ENCODE assay signal across 8 cellular contexts in genomic region chr1:1399187-1399869, GRCh38. TPM values are rescaled to one million over a fixed set of nuclear protein-coding genes. Genes with fewer than 3 reads are reported as not detected.
DNase-seq lines count a peak whose midpoint lies in the region; ATAC-seq lines count a peak whose summit lies in the region.

Gene CCNL2, minus strand, starts transcription at chr1:1399335. Its CDS starts 29 bp downstream, at chr1:1399306.

- peak within 1 kb of the TSS; percentile 90 for H3K4me3 Mint-ChIP-seq in activated CD8-positive, alpha-beta memory T cell treated with anti-CD3 and anti-CD28 coated beads, Interleukin-2, amount 10 ng/mL, durations not matched to agents 7 days and 5 days

- peak; percentile 93 for ATAC-seq in GM21381 (IDR thresholded peaks at IDR 0.05; ENCODE audit: unreplicated experiment)
- ATAC-seq in activated CD8-positive, alpha-beta memory T cell treated with anti-CD3 and anti-CD28 coated beads, Interleukin-2, amount 10 ng/mL, durations not matched to agents 7 days and 5 days: peak; percentile 97

- DNase-seq in Caki2 (ENCODE audit: low read depth) (peak; percentile 96), HUDEP-2 (lab: John Stamatoyannopoulos, UW; ENCODE audit: unreplicated experiment in 76 of 76) (peak in 75 of 76 experiments; percentile 56 to 99 (median 97)), NOMO-1 treated with dmso at 0.1 percent for 144 hours (lab: John Stamatoyannopoulos, UW; ENCODE audit: unreplicated experiment) (peak; percentile 96), mesenteric fat pad (ENCODE audit: low spot score) (peak; percentile 100)
- peak; percentile 99 for DNase-seq in activated CD8-positive, alpha-beta memory T cell treated with anti-CD3 and anti-CD28 coated beads, Interleukin-2, amount 10 ng/mL, durations not matched to agents 7 days and 5 days
- peak; percentile 98 for DNase-seq in stimulated activated CD8-positive, alpha-beta memory T cell treated with anti-CD3 and anti-CD28 coated beads, Interleukin-15, amount 100 ng/mL, for 24 hours (ENCODE audit: low read depth)

- no peaks in the 10 kb centered on the region for H3K27me3 Mint-ChIP-seq in activated CD8-positive, alpha-beta memory T cell treated with anti-CD3 and anti-CD28 coated beads, Interleukin-2, amount 10 ng/mL, durations not matched to agents 7 days and 5 days

- H3K4me1 ChIP-seq in endocrine pancreas (ENCODE audit: control insufficient read depth, insufficient read depth, low read length): no peaks in the 10 kb centered on the region

- H3K4me3 ChIP-seq in endocrine pancreas (ENCODE audit: control insufficient read depth, insufficient read depth, low read length): peak within 1 kb of the TSS; percentile 84

- in situ Hi-C loops in Caki2 (cut with HindIII; ENCODE audit: low pct_unique_long_range_greater_than_20kb, low sequenced_read_pairs): no loop called here

- H3K36me3 Mint-ChIP-seq in activated CD8-positive, alpha-beta memory T cell treated with anti-CD3 and anti-CD28 coated beads, Interleukin-2, amount 10 ng/mL, durations not matched to agents 7 days and 5 days: peaks cover 55% of the 10 kb centered on the region

- CTCF ChIA-PET in activated CD8-positive, alpha-beta memory T cell treated with anti-CD3 and anti-CD28 coated beads, Interleukin-2, amount 10 ng/mL, durations not matched to agents 7 days and 5 days (lab: Charles Lee): interaction anchor here (0.6 to 4.8 kb wide), 12 partner anchors 9 to 277 kb away, joined by 3 to 41 read pairs (median 5); partner anchors contain the start of genes AURKAIP1 and MRPL20

- peaks cover 49% of the 10 kb centered on the region for H3K4me1 Mint-ChIP-seq in activated CD8-positive, alpha-beta memory T cell treated with anti-CD3 and anti-CD28 coated beads, Interleukin-2, amount 10 ng/mL, durations not matched to agents 7 days and 5 days

- peak within 1 kb of the TSS; percentile 94 for H3K9ac ChIP-seq in endocrine pancreas (ENCODE audit: control insufficient read depth, insufficient read depth, low read length)

- H3K27ac Mint-ChIP-seq in activated CD8-positive, alpha-beta memory T cell treated with anti-CD3 and anti-CD28 coated beads, Interleukin-2, amount 10 ng/mL, durations not matched to agents 7 days and 5 days: peak within 1 kb of the TSS; percentile 88

- H3K9me3 ChIP-seq in endocrine pancreas (ENCODE audit: control insufficient read depth, low read length): no peaks in the 10 kb centered on the region

- H3K9me3 Mint-ChIP-seq in activated CD8-positive, alpha-beta memory T cell treated with anti-CD3 and anti-CD28 coated beads, Interleukin-2, amount 10 ng/mL, durations not matched to agents 7 days and 5 days (ENCODE audit: low read depth): no peaks in the 10 kb centered on the region

- H3K36me3 ChIP-seq in endocrine pancreas (ENCODE audit: control insufficient read depth, insufficient read depth, low read length): no peaks in the 10 kb centered on the region

- H3K27me3 ChIP-seq in endocrine pancreas (ENCODE audit: control insufficient read depth, insufficient read depth, low read length): no peaks in the 10 kb centered on the region

RNA-seq across cellular contexts. Expression of gene CCNL2, which starts in this region (rescaled TPM):
- 34.3 and 34.9 TPM in 2 replicates for total RNA-seq in Caki2 (2014; rRNA removed; shearing (Covaris generic); ENCODE audit: low replicate concordance)
- total RNA-seq in activated CD8-positive, alpha-beta memory T cell treated with anti-CD3 and anti-CD28 coated beads, Interleukin-2, amount 10 ng/mL, durations not matched to agents 7 days and 5 days: 100 to 1,000 TPM; 120 to 124 TPM
- total RNA-seq in mesenteric fat pad: 162 TPM

Comparison
In these comparisons a context has a peak if more than half of its experiments do, and no peak if none do; other contexts are left out.
1. Peak in every context shown above with its lines: DNase-seq, ATAC-seq and H3K4me3 ChIP-seq.